Comparison of ENCODE assay signal across 13 cellular contexts in the genomic region with DNA sequence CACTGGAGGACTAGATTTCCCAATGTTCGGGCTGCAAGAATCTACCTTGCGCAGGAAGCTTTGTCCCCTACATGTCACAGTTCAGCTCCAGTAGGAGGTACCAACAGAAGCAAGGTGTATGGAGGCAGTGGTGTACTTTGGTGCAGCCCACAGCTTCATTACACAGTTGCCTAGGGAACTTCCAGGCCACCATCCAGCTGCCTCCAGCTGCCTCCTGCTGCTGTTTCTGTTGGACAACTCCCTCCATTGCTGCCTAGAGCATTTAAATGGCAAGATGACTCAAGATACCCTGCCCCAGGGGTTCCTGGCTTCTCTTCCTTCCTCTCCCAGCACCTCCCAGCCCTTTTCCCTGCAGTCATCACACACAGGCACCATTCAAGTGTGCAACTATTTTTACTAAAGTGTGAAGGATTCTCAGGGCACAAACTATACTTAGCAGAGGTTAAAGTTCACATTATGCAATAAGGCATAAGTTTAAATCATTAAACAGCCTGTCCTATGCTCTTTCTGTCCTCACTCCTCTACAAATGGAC.
DNase-seq lines count a peak whose midpoint lies in the region; ATAC-seq and TF ChIP-seq lines count a peak whose summit lies in the region.
"Had no signal": no experiment of that assay in that cellular context is flagged by ENCODE, and none has a peak within 500 bp of the region (broad histone marks: within the 10 kb centered on the region; RNA-seq: fewer than 3 reads in every experiment).

No MANE protein-coding gene starts in this region.

- H3K4me3 Mint-ChIP-seq in nephron, result peak overlapping the region in 1 of 3 experiments; percentile 1

- peaks cover 25% of the 10 kb centered on the region for H3K4me1 Mint-ChIP-seq in nephron

- ATAC-seq in GM19023 (IDR thresholded peaks at IDR 0.05; ENCODE audit: unreplicated experiment) (no peak), HG03095 (IDR thresholded peaks at IDR 0.05; ENCODE audit: unreplicated experiment) (no peak), HG03432 (IDR thresholded peaks at IDR 0.05; ENCODE audit: unreplicated experiment) (no peak)

- TF ChIP-seq CTCF in nephron (IDR thresholded peaks at IDR 0.05; ENCODE audit: unreplicated experiment in 3 of 3), result no peak

- peak overlapping the region in 2 of 3 experiments; percentile 24 to 77 for H3K27ac Mint-ChIP-seq in nephron

- no peaks in the 10 kb centered on the region for H3K36me3 Mint-ChIP-seq in nephron (ENCODE audit: low read depth)

- DNase-seq in EL, result peak; percentile 53
- peak; percentile 86 for DNase-seq in NCI-H69 (lab: John Stamatoyannopoulos, UW)
- peak; percentile 39 for DNase-seq in fibroblast of peridontal ligament (ENCODE audit: extremely low read depth)
- DNase-seq in ecto neural progenitor cell (ENCODE audit: low spot score), result no peak
- DNase-seq: activated CD8-positive, alpha-beta memory T cell treated with anti-CD3 and anti-CD28 coated beads, Interleukin-2, amount 50 U/mL, for 48 hours; cerebellar nuclear complex; psoas muscle; stimulated activated CD8-positive, alpha-beta memory T cell treated with anti-CD3 and anti-CD28 coated beads, Interleukin-4, amount 100 ng/mL, for 48 hours; T-helper 1 cell had no signal

- no peaks in the 10 kb centered on the region for H3K27me3 Mint-ChIP-seq in nephron (ENCODE audit: low read depth)

- H3K9me3 Mint-ChIP-seq in nephron, result no peaks in the 10 kb centered on the region
